Comparison of ENCODE assay signal across 10 cellular contexts in genomic region chr12:9951026-9951652, GRCh38. TPM values are rescaled to one million over a fixed set of nuclear protein-coding genes. Genes with fewer than 3 reads are reported as not detected.
DNase-seq lines count a peak whose midpoint lies in the region; ATAC-seq lines count a peak whose summit lies in the region.
"Had no signal": no experiment of that assay in that cellular context is flagged by ENCODE, and none has a peak within 500 bp of the region (broad histone marks: within the 10 kb centered on the region; RNA-seq: fewer than 3 reads in every experiment).

No MANE protein-coding gene starts in this region.

- H3K36me3 Mint-ChIP-seq in activated T-cell treated with anti-CD3 and anti-CD28 coated beads, Interleukin-2, amount 50 U/mL, for 4 hours (ENCODE audit: insufficient read depth), result no peaks in the 10 kb centered on the region
- H3K36me3 Mint-ChIP-seq: neural progenitor cell had no signal

- peak; percentile 36 for ATAC-seq in GM18502 (IDR thresholded peaks at IDR 0.05; ENCODE audit: poor library complexity, unreplicated experiment)
- ATAC-seq in activated T-cell treated with anti-CD3 and anti-CD28 coated beads, Interleukin-2, amount 50 U/mL, for 4 hours, result peak; percentile 51 to 72

- DNase-seq in Kasumi-1 (lab: John Stamatoyannopoulos, UW), result peak; percentile 51 to 72
- DNase-seq in activated T-cell treated with anti-CD3 and anti-CD28 coated beads, Interleukin-2, amount 50 U/mL, for 4 hours, result peak; percentile 7
- peak; percentile 5 for DNase-seq in stimulated activated CD4-positive, alpha-beta T cell treated with anti-CD3 and anti-CD28 coated beads, Interleukin-1b, Interleukin-23, amount 100 ng/mL, for 48 hours
- no peak for DNase-seq in HPDE6-E6E7 (ENCODE audit: extremely low spot score)
- DNase-seq in NCI-H2029 treated with DMSO at 0.1 percent for 48 hours (lab: John Stamatoyannopoulos, UW), result no peak
- DNase-seq in foreskin melanocyte, result no peak
- DNase-seq in iPS-NIHi7 (ENCODE audit: extremely low spot score), result no peak

- H3K9me3 Mint-ChIP-seq in activated T-cell treated with anti-CD3 and anti-CD28 coated beads, Interleukin-2, amount 50 U/mL, for 4 hours, result no peaks in the 10 kb centered on the region

- peak overlapping the region; percentile 46 for H3K4me3 Mint-ChIP-seq in activated T-cell treated with anti-CD3 and anti-CD28 coated beads, Interleukin-2, amount 50 U/mL, for 4 hours
- H3K4me3 Mint-ChIP-seq: neural progenitor cell had no signal

- H3K27me3 Mint-ChIP-seq in activated T-cell treated with anti-CD3 and anti-CD28 coated beads, Interleukin-2, amount 50 U/mL, for 4 hours (ENCODE audit: low read depth), result no peaks in the 10 kb centered on the region

- H3K4me1 Mint-ChIP-seq in activated T-cell treated with anti-CD3 and anti-CD28 coated beads, Interleukin-2, amount 50 U/mL, for 4 hours (ENCODE audit: low read depth), result peaks cover 44% of the 10 kb centered on the region
- H3K4me1 Mint-ChIP-seq: neural progenitor cell had no signal

RNA-seq across cellular contexts. Expression of gene CLEC2A, which starts 19.0 kb away (rescaled TPM):
- total RNA-seq in activated T-cell treated with anti-CD3 and anti-CD28 coated beads, Interleukin-2, amount 50 U/mL, for 4 hours, result not detected
- total RNA-seq: Daoy had no signal

RNA-seq across cellular contexts. Expression of gene CLEC12A, which starts 20.1 kb away (rescaled TPM):
- not detected for total RNA-seq in activated T-cell treated with anti-CD3 and anti-CD28 coated beads, Interleukin-2, amount 50 U/mL, for 4 hours
- total RNA-seq: Daoy had no signal

RNA-seq across cellular contexts. Expression of gene CLEC1B, which starts 47.8 kb away (rescaled TPM):
- not detected for total RNA-seq in activated T-cell treated with anti-CD3 and anti-CD28 coated beads, Interleukin-2, amount 50 U/mL, for 4 hours
- total RNA-seq: Daoy had no signal

RNA-seq across cellular contexts. Expression of gene CLEC12B, which starts 59.3 kb away (rescaled TPM):
- not detected for total RNA-seq in activated T-cell treated with anti-CD3 and anti-CD28 coated beads, Interleukin-2, amount 50 U/mL, for 4 hours
- total RNA-seq: Daoy had no signal

Comparison
In these comparisons a context has a peak if more than half of its experiments do, and no peak if none do; other contexts are left out.
1. DNase-seq: peak in Kasumi-1 (2 of 2), activated T-cell treated with anti-CD3 and anti-CD28 coated beads, Interleukin-2, amount 50 U/mL, for 4 hours (single experiment) and stimulated activated CD4-positive, alpha-beta T cell treated with anti-CD3 and anti-CD28 coated beads, Interleukin-1b, Interleukin-23, amount 100 ng/mL, for 48 hours (single experiment); none in HPDE6-E6E7 (single experiment), NCI-H2029 treated with DMSO at 0.1 percent for 48 hours (single experiment), foreskin melanocyte (single experiment) and iPS-NIHi7 (single experiment).